Comparison of ENCODE assay signal across 18 cellular contexts in the genomic region with DNA sequence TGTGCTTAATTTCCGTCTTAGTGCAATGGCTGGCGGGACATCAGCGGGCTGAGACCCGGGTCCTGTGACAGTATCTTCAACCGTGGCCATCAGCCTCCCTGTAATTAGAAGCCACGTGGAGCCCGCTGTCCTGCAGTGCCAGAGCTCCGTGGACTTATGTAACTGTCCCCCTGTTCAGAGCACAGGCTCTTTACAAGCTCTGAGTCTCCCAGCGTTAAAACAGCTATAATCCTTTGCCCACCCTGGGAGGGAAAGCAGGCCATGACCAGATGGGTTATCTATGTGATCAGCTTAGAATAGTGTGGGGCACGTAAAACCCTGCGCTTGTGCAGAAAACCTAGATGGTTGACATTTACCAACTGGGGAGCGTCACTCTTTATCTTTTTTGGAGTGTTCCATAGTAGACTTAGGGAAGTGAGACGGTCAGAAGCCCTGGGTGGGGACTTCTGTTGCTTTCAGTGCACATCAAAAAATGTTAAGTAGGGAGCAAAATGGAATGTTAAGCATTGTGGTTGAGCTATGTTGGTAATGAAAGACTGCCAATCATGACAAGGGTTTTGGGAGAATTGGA.
DNase-seq lines count a peak whose midpoint lies in the region; ATAC-seq, FAIRE-seq and TF ChIP-seq lines count a peak whose summit lies in the region.
"Had no signal": no experiment of that assay in that cellular context is flagged by ENCODE, and none has a peak within 500 bp of the region (broad histone marks: within the 10 kb centered on the region; RNA-seq: fewer than 3 reads in every experiment).

No MANE protein-coding gene starts in this region.

- H3K9me3 ChIP-seq in astrocyte (ENCODE audit: insufficient read depth, low read depth, low read length) (no peaks in the 10 kb centered on the region), smooth muscle cell (replicated peaks; ENCODE audit: low read depth) (no peaks in the 10 kb centered on the region)
- H3K9me3 ChIP-seq: tibial nerve had no signal

- H4K20me1 ChIP-seq in astrocyte (ENCODE audit: insufficient read depth, low read length) (no peaks in the 10 kb centered on the region), smooth muscle cell (ENCODE audit: low read depth) (no peaks in the 10 kb centered on the region)

- ATAC-seq in left ventricle myocardium superior (peak; percentile 93), GM18519 (IDR thresholded peaks at IDR 0.05; ENCODE audit: low FRiP score, unreplicated experiment) (no peak), GM19467 (IDR thresholded peaks at IDR 0.05; ENCODE audit: unreplicated experiment) (no peak), GM21528 (IDR thresholded peaks at IDR 0.05; ENCODE audit: low FRiP score, unreplicated experiment) (no peak)
- ATAC-seq: stimulated activated effector memory CD8-positive, alpha-beta T cell treated with anti-CD3 and anti-CD28 coated beads, Interleukin-12 subunit alpha, Interleukin-12 subunit beta, amount 100 ng/mL, for 72 hours had no signal

- H3F3A ChIP-seq in smooth muscle cell (ENCODE audit: low read depth): peaks cover 11% of the 10 kb centered on the region

- H3K36me3 ChIP-seq in astrocyte (ENCODE audit: insufficient read depth, low read length): no peaks in the 10 kb centered on the region
- H3K36me3 ChIP-seq in smooth muscle cell (ENCODE audit: low read depth): no peaks in the 10 kb centered on the region
- H3K36me3 ChIP-seq: tibial nerve had no signal

- H3K4me3 ChIP-seq in astrocyte (ENCODE audit: insufficient read depth, low read depth, low read length) (no peak overlapping the region), smooth muscle cell (no peak overlapping the region)
- H3K4me3 ChIP-seq: tibial nerve had no signal

- WGBS in smooth muscle cell (ENCODE audit: low lambda C conversion rate): 30% methylated on average over 13 of the region's 13 CpGs

- H3K27ac ChIP-seq in astrocyte (ENCODE audit: low read depth, low read length) (no peak overlapping the region), smooth muscle cell (ENCODE audit: low read depth) (no peak overlapping the region)
- H3K27ac ChIP-seq: 22Rv1, parathyroid adenoma, tibial nerve had no signal

- H3K27me3 ChIP-seq in astrocyte (ENCODE audit: insufficient read depth, low read length) (peaks cover 7% of the 10 kb centered on the region), smooth muscle cell (ENCODE audit: low read depth) (no peaks in the 10 kb centered on the region)

- H2AFZ ChIP-seq in astrocyte (ENCODE audit: low read depth, low read length): no peak overlapping the region
- no peak overlapping the region for H2AFZ ChIP-seq in smooth muscle cell (ENCODE audit: low read depth)
- H2AFZ ChIP-seq: parathyroid adenoma had no signal

- no peaks in the 10 kb centered on the region for H3K9me3 Mint-ChIP-seq in astrocyte (ENCODE audit: unreplicated experiment)
- H3K9me3 Mint-ChIP-seq: stimulated activated effector memory CD8-positive, alpha-beta T cell treated with anti-CD3 and anti-CD28 coated beads, Interleukin-12 subunit alpha, Interleukin-12 subunit beta, amount 100 ng/mL, for 72 hours had no signal

- DNase-seq in DMS 273 (lab: John Stamatoyannopoulos, UW; ENCODE audit: unreplicated experiment): peak; percentile 30
- DNase-seq in DMS 273 treated with DMSO at 0.1 percent for 48 hours (lab: John Stamatoyannopoulos, UW): no peak
- peak; percentile 75 for DNase-seq in astrocyte (ENCODE audit: low read depth)
- DNase-seq in left ventricle myocardium superior: peak; percentile 71
- DNase-seq in smooth muscle cell (lab: John Stamatoyannopoulos, UW; ENCODE audit: unreplicated experiment): no peak
- DNase-seq: activated gamma-delta T cell treated with Interleukin-2 at 50 U/mL for 16 hours; cortex of kidney; NCI-H1436; NCI-H2227 treated with DMSO at 0.1 percent for 48 hours; stimulated activated CD4-positive, alpha-beta T cell treated with anti-CD3 and anti-CD28 coated beads, Interleukin-12 subunit alpha, Interleukin-12 subunit beta, amount 100 ng/mL, for 4 hours had no signal

- no peak overlapping the region for H3K9ac ChIP-seq in astrocyte (ENCODE audit: low read length)
- no peak overlapping the region for H3K9ac ChIP-seq in smooth muscle cell (ENCODE audit: low read depth)
- H3K9ac ChIP-seq: parathyroid adenoma had no signal

- peak overlapping the region; percentile 51 for H3K4me3 Mint-ChIP-seq in astrocyte (ENCODE audit: unreplicated experiment)
- H3K4me3 Mint-ChIP-seq: stimulated activated effector memory CD8-positive, alpha-beta T cell treated with anti-CD3 and anti-CD28 coated beads, Interleukin-12 subunit alpha, Interleukin-12 subunit beta, amount 100 ng/mL, for 72 hours had no signal

- peak overlapping the region; percentile 57 for H3K4me2 ChIP-seq in astrocyte (ENCODE audit: low read length)
- H3K4me2 ChIP-seq in smooth muscle cell: peak overlapping the region; percentile 35

- H3K4me1 ChIP-seq in astrocyte (ENCODE audit: insufficient read depth, low read length): peaks cover 17% of the 10 kb centered on the region
- peaks cover 33% of the 10 kb centered on the region for H3K4me1 ChIP-seq in smooth muscle cell (ENCODE audit: low read depth)
- H3K4me1 ChIP-seq: parathyroid adenoma had no signal

- H3K27ac Mint-ChIP-seq in astrocyte (ENCODE audit: unreplicated experiment): peak overlapping the region; percentile 56
- H3K27ac Mint-ChIP-seq: stimulated activated effector memory CD8-positive, alpha-beta T cell treated with anti-CD3 and anti-CD28 coated beads, Interleukin-12 subunit alpha, Interleukin-12 subunit beta, amount 100 ng/mL, for 72 hours had no signal

- no peak for FAIRE-seq in astrocyte (lab: Jason Lieb, UNC)
- FAIRE-seq: frontal cortex had no signal

- H3K36me3 Mint-ChIP-seq in astrocyte (ENCODE audit: low read depth, unreplicated experiment): no peaks in the 10 kb centered on the region
- H3K36me3 Mint-ChIP-seq: stimulated activated effector memory CD8-positive, alpha-beta T cell treated with anti-CD3 and anti-CD28 coated beads, Interleukin-12 subunit alpha, Interleukin-12 subunit beta, amount 100 ng/mL, for 72 hours had no signal

- no peaks in the 10 kb centered on the region for H3K27me3 Mint-ChIP-seq in astrocyte (ENCODE audit: low read depth, unreplicated experiment)

- no peak for TF ChIP-seq CTCF in astrocyte (IDR thresholded peaks at IDR 0.05; ENCODE audit: insufficient read depth, low read depth, low read length)
- TF ChIP-seq CTCF in smooth muscle cell (IDR thresholded peaks at IDR 0.05; ENCODE audit: borderline replicate concordance, insufficient read depth, poor library complexity, severe bottlenecking): no peak

- peaks cover 47% of the 10 kb centered on the region for H3K4me1 Mint-ChIP-seq in astrocyte (ENCODE audit: low read depth, unreplicated experiment)
- H3K4me1 Mint-ChIP-seq: stimulated activated effector memory CD8-positive, alpha-beta T cell treated with anti-CD3 and anti-CD28 coated beads, Interleukin-12 subunit alpha, Interleukin-12 subunit beta, amount 100 ng/mL, for 72 hours had no signal

- intact Hi-C loops in left ventricle myocardium superior (cut with micrococcal nuclease): no loop called here

- H3K79me2 ChIP-seq in astrocyte (ENCODE audit: insufficient read depth, low read length): no peaks in the 10 kb centered on the region
- H3K79me2 ChIP-seq in smooth muscle cell (ENCODE audit: low read depth): no peaks in the 10 kb centered on the region
- H3K79me2 ChIP-seq: parathyroid adenoma had no signal

Comparison
In these comparisons a context has a peak if more than half of its experiments do, and no peak if none do; other contexts are left out.
1. DNase-seq: peak in DMS 273 (single experiment), astrocyte (single experiment) and left ventricle myocardium superior (single experiment); none in DMS 273 treated with DMSO at 0.1 percent for 48 hours (single experiment) and smooth muscle cell (single experiment).